Comparison of ENCODE assay signal across 29 cellular contexts in the genomic region with DNA sequence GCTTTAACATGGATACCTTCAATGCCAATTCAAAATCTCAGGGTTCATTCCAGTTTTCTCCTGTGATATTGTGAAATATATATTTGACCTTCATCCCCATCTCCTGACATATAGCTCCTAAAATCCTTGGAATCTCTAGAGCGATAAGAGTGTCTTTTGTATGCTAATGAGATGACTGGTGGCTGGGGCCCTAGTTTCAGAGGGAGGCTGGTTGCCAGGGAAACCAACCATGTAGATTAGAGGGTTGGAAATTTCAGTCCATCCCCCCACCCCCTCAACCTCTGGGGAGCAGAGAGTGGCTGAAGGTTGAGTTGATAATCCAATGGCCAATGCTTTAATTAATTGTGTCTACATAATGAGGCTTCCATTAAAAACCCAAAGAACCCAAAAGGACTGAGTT. TPM values are rescaled to one million over a fixed set of nuclear protein-coding genes. Genes with fewer than 3 reads are reported as not detected.
"Had no signal": no experiment of that assay in that cellular context is flagged by ENCODE, and none has a peak within 500 bp of the region (broad histone marks: within the 10 kb centered on the region; RNA-seq: fewer than 3 reads in every experiment).

No MANE protein-coding gene starts in this region.

- ATAC-seq: activated CD4-positive, alpha-beta T cell treated with anti-CD3 and anti-CD28 coated beads for 36 hours; SK-N-SH treated with all-trans-retinoic acid at 6 μM for 48 hours had no signal

- H3K27ac Mint-ChIP-seq: activated CD4-positive, alpha-beta memory T cell treated with anti-CD3 and anti-CD28 coated beads, Interleukin-2, amount 10 ng/mL, durations not matched to agents 7 days and 5 days; activated CD4-positive, alpha-beta T cell treated with anti-CD3 and anti-CD28 coated beads for 36 hours; activated naive CD8-positive, alpha-beta T cell treated with anti-CD3 and anti-CD28 coated beads, Interleukin-2, amount 10 ng/mL, durations not matched to agents 7 days and 5 days; IgD-negative memory B cell had no signal

- H3K9ac ChIP-seq: KMS-11 had no signal

- H3K27ac ChIP-seq: adrenal gland, breast epithelium, KMS-11, Peyer's patch, RWPE1, SJSA1 had no signal

- H3K4me3 Mint-ChIP-seq: activated CD4-positive, alpha-beta memory T cell treated with anti-CD3 and anti-CD28 coated beads, Interleukin-2, amount 10 ng/mL, durations not matched to agents 7 days and 5 days; activated CD4-positive, alpha-beta T cell treated with anti-CD3 and anti-CD28 coated beads for 36 hours; activated naive CD8-positive, alpha-beta T cell treated with anti-CD3 and anti-CD28 coated beads, Interleukin-2, amount 10 ng/mL, durations not matched to agents 7 days and 5 days; IgD-negative memory B cell had no signal

- H3K36me3 ChIP-seq: adrenal gland, breast epithelium, Peyer's patch, SJSA1 had no signal

- H3K9me3 ChIP-seq: adrenal gland, breast epithelium, Peyer's patch, SJSA1 had no signal

- DNase-seq: activated CD4-positive, alpha-beta memory T cell treated with anti-CD3 and anti-CD28 coated beads, Interleukin-2, amount 10 ng/mL, durations not matched to agents 7 days and 5 days; activated CD4-positive, alpha-beta T cell treated with anti-CD3 and anti-CD28 coated beads for 36 hours; activated CD4-positive, alpha-beta T cell treated with anti-CD3 and anti-CD28 coated beads, Interleukin-2, amount 50 U/mL, for 1 hour; activated CD8-positive, alpha-beta memory T cell treated with anti-CD3 and anti-CD28 coated beads, Interleukin-2, amount 50 U/mL, for 48 hours; activated naive CD4-positive, alpha-beta T cell treated with anti-CD3 and anti-CD28 coated beads, Interleukin-2, amount 50 U/mL, for 16 hours; activated naive CD8-positive, alpha-beta T cell treated with anti-CD3 and anti-CD28 coated beads, Interleukin-2, amount 10 ng/mL, durations not matched to agents 7 days and 5 days; activated T-cell treated with anti-CD3 and anti-CD28 coated beads, Interleukin-2, amount 50 U/mL, for 1 hour; adrenal gland; anterior cingulate cortex; caudate nucleus; NCI-H1092 treated with DMSO at 0.1 percent for 48 hours; NCI-H1417 treated with DMSO at 0.1 percent for 48 hours; NCI-H1694; NCI-H2029; NCI-H2107; NCI-H510A treated with DMSO at 0.1 percent for 48 hours; NCI-H69; NK-92 treated with Interleukin-12 subunit alpha and Interleukin-12 subunit beta, amount 100 ng/mL, for 24 hours; Peyer's patch; Right ventricle myocardium superior; SW 1271 had no signal

- H3K4me1 Mint-ChIP-seq: activated CD4-positive, alpha-beta memory T cell treated with anti-CD3 and anti-CD28 coated beads, Interleukin-2, amount 10 ng/mL, durations not matched to agents 7 days and 5 days; activated CD4-positive, alpha-beta T cell treated with anti-CD3 and anti-CD28 coated beads for 36 hours; activated naive CD8-positive, alpha-beta T cell treated with anti-CD3 and anti-CD28 coated beads, Interleukin-2, amount 10 ng/mL, durations not matched to agents 7 days and 5 days had no signal

- H3K9me3 Mint-ChIP-seq: activated CD4-positive, alpha-beta memory T cell treated with anti-CD3 and anti-CD28 coated beads, Interleukin-2, amount 10 ng/mL, durations not matched to agents 7 days and 5 days; activated naive CD8-positive, alpha-beta T cell treated with anti-CD3 and anti-CD28 coated beads, Interleukin-2, amount 10 ng/mL, durations not matched to agents 7 days and 5 days had no signal

- H3K27me3 ChIP-seq: adrenal gland, breast epithelium, Peyer's patch, SJSA1 had no signal

- H3K4me1 ChIP-seq: breast epithelium, Peyer's patch, SJSA1 had no signal

- H3K4me2 ChIP-seq: KMS-11 had no signal

- H3K4me3 ChIP-seq: adrenal gland, breast epithelium, Peyer's patch, SJSA1 had no signal

- H3K36me3 Mint-ChIP-seq: activated naive CD8-positive, alpha-beta T cell treated with anti-CD3 and anti-CD28 coated beads, Interleukin-2, amount 10 ng/mL, durations not matched to agents 7 days and 5 days; IgD-negative memory B cell had no signal

RNA-seq across cellular contexts. Expression of a gene that starts 59.4 kb away (rescaled TPM):
- total RNA-seq: activated CD4-positive, alpha-beta memory T cell treated with anti-CD3 and anti-CD28 coated beads, Interleukin-2, amount 10 ng/mL, durations not matched to agents 7 days and 5 days; activated CD4-positive, alpha-beta T cell treated with anti-CD3 and anti-CD28 coated beads for 36 hours; activated naive CD8-positive, alpha-beta T cell treated with anti-CD3 and anti-CD28 coated beads, Interleukin-2, amount 10 ng/mL, durations not matched to agents 7 days and 5 days; adrenal gland; breast epithelium; MCF 10A; Peyer's patch; Right ventricle myocardium superior; SJSA1; T-helper 1 cell treated with Interleukin-12 subunit alpha and Interleukin-12 subunit beta and Interleukin-4 antibody, amounts not matched to agents 30 ng/mL and 1 ng/mL, for 36 hours had no signal
- polyA plus RNA-seq: adrenal gland, IgD-negative memory B cell had no signal
